In the genomic region with DNA sequence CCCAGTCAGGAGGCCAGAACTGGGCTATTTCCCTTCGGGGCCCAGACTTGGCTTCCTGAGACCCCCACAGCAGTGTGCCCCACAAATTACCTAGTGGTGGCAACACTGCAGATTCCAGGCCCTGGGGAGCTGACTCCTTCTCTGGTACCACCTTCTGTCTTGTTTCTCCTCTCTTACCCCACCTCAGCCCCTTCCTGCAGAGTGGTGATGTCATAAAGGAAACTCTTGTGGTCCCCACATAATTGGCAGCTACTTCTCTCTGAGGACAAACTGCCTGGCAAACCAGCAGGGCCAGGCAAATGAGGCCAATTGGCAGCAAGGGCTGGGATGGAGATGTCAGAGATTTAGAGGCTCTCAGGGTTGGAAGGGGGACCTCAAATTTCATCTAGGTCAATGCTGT, we compare ENCODE assay signal across 9 cellular contexts. TPM values are rescaled to one million over a fixed set of nuclear protein-coding genes. Genes with fewer than 3 reads are reported as not detected.
DNase-seq lines count a peak whose midpoint lies in the region; ATAC-seq and TF ChIP-seq lines count a peak whose summit lies in the region.
"Not testable (repeated sequence)": the region's sequence is repeated elsewhere in the genome, so short reads cannot be mapped to it uniquely, and the experiment has no call there.
"Had no signal": no experiment of that assay in that cellular context is flagged by ENCODE, and none has a peak within 500 bp of the region (broad histone marks: within the 10 kb centered on the region; RNA-seq: fewer than 3 reads in every experiment).

No MANE protein-coding gene starts in this region.

- not testable (repeated sequence) for H3K4me3 Mint-ChIP-seq in CD4-positive, alpha-beta T cell; T-helper 17 cell; activated CD8-positive, alpha-beta T cell treated with anti-CD3 and anti-CD28 coated beads, Interleukin-2, amount 10 ng/mL, durations not matched to agents 7 days and 5 days; activated naive CD8-positive, alpha-beta T cell treated with anti-CD3 and anti-CD28 coated beads, Interleukin-2, amount 10 ng/mL, durations not matched to agents 7 days and 5 days; effector memory CD8-positive, alpha-beta T cell; natural killer cell

- CTCF ChIA-PET in CD4-positive, alpha-beta T cell (lab: Charles Lee); activated CD8-positive, alpha-beta T cell treated with anti-CD3 and anti-CD28 coated beads, Interleukin-2, amount 10 ng/mL, durations not matched to agents 7 days and 5 days (lab: Charles Lee): not testable (repeated sequence)

- H3K27me3 Mint-ChIP-seq in CD4-positive, alpha-beta T cell; T-helper 17 cell; activated CD8-positive, alpha-beta T cell treated with anti-CD3 and anti-CD28 coated beads, Interleukin-2, amount 10 ng/mL, durations not matched to agents 7 days and 5 days (ENCODE audit: low read depth); activated naive CD8-positive, alpha-beta T cell treated with anti-CD3 and anti-CD28 coated beads, Interleukin-2, amount 10 ng/mL, durations not matched to agents 7 days and 5 days; effector memory CD8-positive, alpha-beta T cell; natural killer cell (ENCODE audit: low read depth in 2 of 2): not testable (repeated sequence)

- not testable (repeated sequence) for H3K4me1 Mint-ChIP-seq in CD4-positive, alpha-beta T cell (ENCODE audit: low read depth); T-helper 17 cell; activated CD8-positive, alpha-beta T cell treated with anti-CD3 and anti-CD28 coated beads, Interleukin-2, amount 10 ng/mL, durations not matched to agents 7 days and 5 days (ENCODE audit: low read depth); activated naive CD8-positive, alpha-beta T cell treated with anti-CD3 and anti-CD28 coated beads, Interleukin-2, amount 10 ng/mL, durations not matched to agents 7 days and 5 days; effector memory CD8-positive, alpha-beta T cell (ENCODE audit: low read depth in 2 of 2); natural killer cell

- TF ChIP-seq CTCF in CD4-positive, alpha-beta T cell (IDR thresholded peaks at IDR 0.05); natural killer cell (IDR thresholded peaks at IDR 0.05): not testable (repeated sequence)

- peak; percentile 55 for ATAC-seq in CD4-positive, alpha-beta T cell (ENCODE audit: poor library complexity)
- ATAC-seq in T-helper 17 cell (peak; percentile 33), natural killer cell (peak in 2 of 3 donors; percentile 47 to 64)
- ATAC-seq in activated CD8-positive, alpha-beta T cell treated with anti-CD3 and anti-CD28 coated beads, Interleukin-2, amount 10 ng/mL, durations not matched to agents 7 days and 5 days = peak; percentile 66
- ATAC-seq in activated naive CD8-positive, alpha-beta T cell treated with anti-CD3 and anti-CD28 coated beads, Interleukin-2, amount 10 ng/mL, durations not matched to agents 7 days and 5 days (ENCODE audit: low read depth) = peak; percentile 61
- peak; percentile 74 for ATAC-seq in effector memory CD8-positive, alpha-beta T cell (replicated peaks)
- peak; percentile 52 for ATAC-seq in stimulated activated naive CD8-positive, alpha-beta T cell treated with anti-CD3 and anti-CD28 coated beads, Interleukin-15, Interleukin-2, amounts not matched to agents 100 U/mL and 50 U/mL, for 24 hours

- POLR2A ChIA-PET in CD4-positive, alpha-beta T cell (lab: Charles Lee); activated CD8-positive, alpha-beta T cell treated with anti-CD3 and anti-CD28 coated beads, Interleukin-2, amount 10 ng/mL, durations not matched to agents 7 days and 5 days (lab: Charles Lee); activated naive CD8-positive, alpha-beta T cell treated with anti-CD3 and anti-CD28 coated beads, Interleukin-2, amount 10 ng/mL, durations not matched to agents 7 days and 5 days (lab: Charles Lee): not testable (repeated sequence)

- not testable (repeated sequence) for H3K9me3 ChIP-seq in CD4-positive, alpha-beta T cell (ENCODE audit: control insufficient read depth, low read length); T-helper 17 cell (ENCODE audit: control insufficient read depth, low read length, poor library complexity, severe bottlenecking)

- intact Hi-C loops in CD4-positive, alpha-beta T cell (cut with DNase I, micrococcal nuclease); natural killer cell (cut with micrococcal nuclease): not testable (repeated sequence)

- not testable (repeated sequence) for H3K36me3 Mint-ChIP-seq in CD4-positive, alpha-beta T cell (ENCODE audit: low read depth); T-helper 17 cell (ENCODE audit: low read depth); activated CD8-positive, alpha-beta T cell treated with anti-CD3 and anti-CD28 coated beads, Interleukin-2, amount 10 ng/mL, durations not matched to agents 7 days and 5 days (ENCODE audit: low read depth); activated naive CD8-positive, alpha-beta T cell treated with anti-CD3 and anti-CD28 coated beads, Interleukin-2, amount 10 ng/mL, durations not matched to agents 7 days and 5 days; effector memory CD8-positive, alpha-beta T cell (ENCODE audit: insufficient read depth); natural killer cell

- not testable (repeated sequence) for DNase-seq in CD4-positive, alpha-beta T cell; T-helper 17 cell; activated CD8-positive, alpha-beta T cell treated with anti-CD3 and anti-CD28 coated beads, Interleukin-2, amount 10 ng/mL, durations not matched to agents 7 days and 5 days; effector memory CD8-positive, alpha-beta T cell; natural killer cell; stimulated activated naive CD8-positive, alpha-beta T cell treated with anti-CD3 and anti-CD28 coated beads, Interleukin-15, Interleukin-2, amounts not matched to agents 100 U/mL and 50 U/mL, for 24 hours
- peak; percentile 43 for DNase-seq in activated naive CD8-positive, alpha-beta T cell treated with anti-CD3 and anti-CD28 coated beads, Interleukin-2, amount 10 ng/mL, durations not matched to agents 7 days and 5 days

- H3K27me3 ChIP-seq in CD4-positive, alpha-beta T cell (ENCODE audit: control insufficient read depth, insufficient read depth, low read length) = not testable (repeated sequence)

- H3K9me3 Mint-ChIP-seq in CD4-positive, alpha-beta T cell; activated CD8-positive, alpha-beta T cell treated with anti-CD3 and anti-CD28 coated beads, Interleukin-2, amount 10 ng/mL, durations not matched to agents 7 days and 5 days (ENCODE audit: insufficient read depth); activated naive CD8-positive, alpha-beta T cell treated with anti-CD3 and anti-CD28 coated beads, Interleukin-2, amount 10 ng/mL, durations not matched to agents 7 days and 5 days; effector memory CD8-positive, alpha-beta T cell; natural killer cell: not testable (repeated sequence)

- not testable (repeated sequence) for H3K27ac ChIP-seq in CD4-positive, alpha-beta T cell (ENCODE audit: low read depth, low read length)

- H3K27ac Mint-ChIP-seq in CD4-positive, alpha-beta T cell; T-helper 17 cell; activated CD8-positive, alpha-beta T cell treated with anti-CD3 and anti-CD28 coated beads, Interleukin-2, amount 10 ng/mL, durations not matched to agents 7 days and 5 days; activated naive CD8-positive, alpha-beta T cell treated with anti-CD3 and anti-CD28 coated beads, Interleukin-2, amount 10 ng/mL, durations not matched to agents 7 days and 5 days; effector memory CD8-positive, alpha-beta T cell; natural killer cell: not testable (repeated sequence)

RNA-seq across cellular contexts. Expression of a gene that starts 44.6 kb away (rescaled TPM):
- total RNA-seq in CD4-positive, alpha-beta T cell = under 1 TPM; 0.50 to 0.69 TPM
- total RNA-seq in T-helper 17 cell = under 1 TPM; 0.26 to 0.32 TPM
- under 1 TPM in 1 of 2 experiments, not detected in 1; 0.68 TPM for total RNA-seq in activated CD8-positive, alpha-beta T cell treated with anti-CD3 and anti-CD28 coated beads, Interleukin-2, amount 10 ng/mL, durations not matched to agents 7 days and 5 days
- total RNA-seq in activated naive CD8-positive, alpha-beta T cell treated with anti-CD3 and anti-CD28 coated beads, Interleukin-2, amount 10 ng/mL, durations not matched to agents 7 days and 5 days = 1 to 10 TPM; 2.0 to 4.0 TPM
- total RNA-seq in natural killer cell = 1 to 10 TPM; 4.5 to 9.2 (median 6.2) TPM
- total RNA-seq: GM12878, GM23248 had no signal
